Comparison of ENCODE assay signal across 9 cellular contexts in genomic region chr2:128472789-128473174, GRCh38.
DNase-seq lines count a peak whose midpoint lies in the region; ATAC-seq and TF ChIP-seq lines count a peak whose summit lies in the region.
"Had no signal": no experiment of that assay in that cellular context is flagged by ENCODE, and none has a peak within 500 bp of the region (broad histone marks: within the 10 kb centered on the region; RNA-seq: fewer than 3 reads in every experiment).

No MANE protein-coding gene starts in this region.

- H3K4me3 ChIP-seq in BLaER1 (peak overlapping the region; percentile 34; the same call in 1 of the 2 replicates), hepatocyte (no peak overlapping the region), mammary epithelial cell (replicated peaks in 1 of 3; ENCODE audit: insufficient read depth in 1 of 3, low read depth in 2 of 3, low read length in 3 of 3) (no peak overlapping the region)

- CTCF ChIA-PET in mammary epithelial cell (lab: Charles Lee; ENCODE audit: low non-redundant PET) = no interaction called here

- DNase-seq in MV-4-11 (lab: John Stamatoyannopoulos, UW) = peak; percentile 97
- no peak for DNase-seq in hepatocyte (ENCODE audit: low spot score)
- DNase-seq in stimulated activated naive CD4-positive, alpha-beta T cell (lab: John Stamatoyannopoulos, UW) = no peak
- no peak for DNase-seq in NCI-H1105 treated with DMSO at 0.1 percent for 48 hours (lab: John Stamatoyannopoulos, UW)
- no peak for DNase-seq in mammary epithelial cell
- DNase-seq: NCI-H345 had no signal

- TF ChIP-seq CTCF in hepatocyte (IDR thresholded peaks at IDR 0.05; ENCODE audit: poor library complexity) (no peak), mammary epithelial cell (conservative IDR thresholded peaks at IDR 0.05 in 1 of 2, IDR thresholded peaks at IDR 0.05 in 1 of 2; ENCODE audit: extremely low read depth in 1 of 2, insufficient read depth in 1 of 2, low read depth in 1 of 2, low read length in 2 of 2) (no peak)

- H3K27ac ChIP-seq in BLaER1 = peak overlapping the region; percentile 74
- H3K27ac ChIP-seq in hepatocyte = peak overlapping the region; percentile 76
- H3K27ac ChIP-seq in mammary epithelial cell (ENCODE audit: insufficient read depth, low read depth, low read length) = no peak overlapping the region

- H3K4me2 ChIP-seq in BLaER1 = peak overlapping the region; percentile 80
- peak overlapping the region; percentile 55 for H3K4me2 ChIP-seq in hepatocyte
- H3K4me2 ChIP-seq in mammary epithelial cell (ENCODE audit: insufficient read depth, low read depth, low read length) = no peak overlapping the region

- no peaks in the 10 kb centered on the region for H3K27me3 ChIP-seq in BLaER1
- H3K27me3 ChIP-seq in hepatocyte = no peaks in the 10 kb centered on the region
- H3K27me3 ChIP-seq in mammary epithelial cell (ENCODE audit: insufficient read depth, low read length) = peaks cover 3% of the 10 kb centered on the region

- H3K4me1 ChIP-seq in BLaER1 (peaks cover 50% of the 10 kb centered on the region), hepatocyte (ENCODE audit: insufficient read depth) (peaks cover 14% of the 10 kb centered on the region), mammary epithelial cell (ENCODE audit: insufficient read depth, low read length) (no peaks in the 10 kb centered on the region)

- no TSS peak for BruUV-seq in mammary epithelial cell (replicated peaks; lab: Mats Ljungman, UMichigan)

- intact Hi-C loops in mammary epithelial cell (cut with micrococcal nuclease) = no loop called here

- dilution Hi-C loops in mammary epithelial cell (cut with HindIII; ENCODE audit: low sequenced_read_pairs) = no loop called here

- H2AFZ ChIP-seq in hepatocyte = peak overlapping the region; percentile 45
- no peak overlapping the region for H2AFZ ChIP-seq in mammary epithelial cell (ENCODE audit: low read depth, low read length)

- H4K20me1 ChIP-seq in BLaER1 = peaks cover 43% of the 10 kb centered on the region
- H4K20me1 ChIP-seq in hepatocyte (ENCODE audit: insufficient read depth, poor library complexity, severe bottlenecking) = no peaks in the 10 kb centered on the region
- H4K20me1 ChIP-seq in mammary epithelial cell (ENCODE audit: insufficient read depth, low read length) = no peaks in the 10 kb centered on the region

- WGBS in hepatocyte (ENCODE audit: low lambda C conversion rate, missing lambda C conversion rate) = 60% methylated on average over 5 of the region's 5 CpGs
- 21% methylated on average over 4 of the region's 5 CpGs for WGBS in mammary epithelial cell (ENCODE audit: low coverage, missing lambda C conversion rate)

- ATAC-seq in GM21528 (IDR thresholded peaks at IDR 0.05; ENCODE audit: low FRiP score, unreplicated experiment) (peak; percentile 40), esophagus mucosa (no peak)

- H3K79me2 ChIP-seq in hepatocyte = no peaks in the 10 kb centered on the region
- H3K79me2 ChIP-seq in mammary epithelial cell (ENCODE audit: insufficient read depth, low read length) = no peaks in the 10 kb centered on the region

- in situ Hi-C loops in mammary epithelial cell (cut with MboI; ENCODE audit: low sequenced_read_pairs in 2 of 2) = no loop called here

- H3K9me3 ChIP-seq in BLaER1 = peaks cover 42% of the 10 kb centered on the region
- peaks cover 2% of the 10 kb centered on the region for H3K9me3 ChIP-seq in hepatocyte (ENCODE audit: low read depth)
- peaks cover 23% of the 10 kb centered on the region for H3K9me3 ChIP-seq in mammary epithelial cell (replicated peaks; ENCODE audit: insufficient read depth, low read length)

- H3K9ac ChIP-seq in BLaER1 (0 out of 2 replicates have a peak overlapping the region, but pooled peaks have one; percentile 20), mammary epithelial cell (ENCODE audit: insufficient read depth, low read length) (no peak overlapping the region)

- peaks cover 53% of the 10 kb centered on the region for H3K36me3 ChIP-seq in BLaER1
- no peaks in the 10 kb centered on the region for H3K36me3 ChIP-seq in hepatocyte (replicated peaks; ENCODE audit: insufficient read depth, low read depth)
- no peaks in the 10 kb centered on the region for H3K36me3 ChIP-seq in mammary epithelial cell (ENCODE audit: insufficient read depth, low read length)

- H3K9me2 ChIP-seq in hepatocyte (replicated peaks; ENCODE audit: insufficient read depth) = no peaks in the 10 kb centered on the region
